ENCODE assay signal across 9 cellular contexts in genomic region chr4:134200811-134201215, GRCh38. TPM values are rescaled to one million over a fixed set of nuclear protein-coding genes. Genes with fewer than 3 reads are reported as not detected.
DNase-seq lines count a peak whose midpoint lies in the region; ATAC-seq, FAIRE-seq and TF ChIP-seq lines count a peak whose summit lies in the region.
"Had no signal": no experiment of that assay in that cellular context is flagged by ENCODE, and none has a peak within 500 bp of the region (broad histone marks: within the 10 kb centered on the region; RNA-seq: fewer than 3 reads in every experiment).

No MANE protein-coding gene starts in this region.

- no peaks in the 10 kb centered on the region for H3K27me3 Mint-ChIP-seq in activated CD4-positive, alpha-beta memory T cell treated with anti-CD3 and anti-CD28 coated beads, Interleukin-2, amount 10 ng/mL, durations not matched to agents 7 days and 5 days
- H3K27me3 Mint-ChIP-seq in T-helper 2 cell treated with Interferon-gamma antibody and Interleukin-4, amounts not matched to agents 5 μg/mL and 100 μg/mL, for 36 hours (ENCODE audit: low read depth), result no peaks in the 10 kb centered on the region

- POLR2A ChIA-PET in activated CD4-positive, alpha-beta memory T cell treated with anti-CD3 and anti-CD28 coated beads, Interleukin-2, amount 10 ng/mL, durations not matched to agents 7 days and 5 days (lab: Charles Lee), result no interaction called here

- WGBS in testis, 2 donors, result 40 to 65% methylated on average over 6 to 10 of the region's 10 CpGs

- H3K9ac ChIP-seq in HUES48 (ENCODE audit: low read depth, low read length) (0 out of 2 replicates have a peak overlapping the region, but pooled peaks have one; percentile 53), kidney (ENCODE audit: low read length in 2 of 2) (peak overlapping the region; percentile 27 to 46), colonic mucosa (ENCODE audit: low read depth in 2 of 2, low read length in 2 of 2) (no peak overlapping the region)

- intact Hi-C loops in kidney (cut with DNase I) (no loop called here), testis (cut with DNase I; ENCODE audit: low total_unique reads) (no loop called here), colonic mucosa (cut with DNase I) (no loop called here)

- no peaks in the 10 kb centered on the region for H3K4me1 Mint-ChIP-seq in activated CD4-positive, alpha-beta memory T cell treated with anti-CD3 and anti-CD28 coated beads, Interleukin-2, amount 10 ng/mL, durations not matched to agents 7 days and 5 days
- no peaks in the 10 kb centered on the region for H3K4me1 Mint-ChIP-seq in T-helper 2 cell treated with Interferon-gamma antibody and Interleukin-4, amounts not matched to agents 5 μg/mL and 100 μg/mL, for 36 hours (ENCODE audit: low read depth)

- H3K27ac ChIP-seq in HUES48 (ENCODE audit: low read depth, low read length) (no peak overlapping the region), kidney (ENCODE audit: low read depth in 2 of 2, low read length in 2 of 2) (peak overlapping the region in 1 of 2 donors; percentile 51), testis (peak overlapping the region; percentile 64 to 70), colonic mucosa (no peak overlapping the region)

- peaks cover 9% of the 10 kb centered on the region; the same call in 1 of the 2 replicates for H3K4me1 ChIP-seq in HUES48 (ENCODE audit: control insufficient read depth, insufficient read depth, low read length)
- H3K4me1 ChIP-seq in kidney (ENCODE audit: control insufficient read depth in 1 of 2, insufficient read depth in 1 of 2, low read depth in 1 of 2, low read length in 2 of 2), result no peaks in the 10 kb centered on the region
- peaks cover 4% of the 10 kb centered on the region for H3K4me1 ChIP-seq in testis
- no peaks in the 10 kb centered on the region for H3K4me1 ChIP-seq in colonic mucosa

- no peak for ATAC-seq in omental fat pad (ENCODE audit: low FRiP score)

- no peaks in the 10 kb centered on the region for H3K36me3 ChIP-seq in HUES48 (ENCODE audit: control insufficient read depth, insufficient read depth, low read length)
- no peaks in the 10 kb centered on the region for H3K36me3 ChIP-seq in kidney (ENCODE audit: control insufficient read depth in 1 of 2, insufficient read depth in 2 of 2, low read length in 2 of 2)
- no peaks in the 10 kb centered on the region for H3K36me3 ChIP-seq in testis (ENCODE audit: low read depth, missing control alignments)
- no peaks in the 10 kb centered on the region for H3K36me3 ChIP-seq in colonic mucosa

- TF ChIP-seq CTCF in cardiac fibroblast (IDR thresholded peaks at IDR 0.05; ENCODE audit: low read depth, low read length) (no peak), kidney (IDR thresholded peaks at IDR 0.05; ENCODE audit: borderline replicate concordance, extremely low read depth, insufficient read depth) (no peak), testis (IDR thresholded peaks at IDR 0.05) (no peak), omental fat pad (IDR thresholded peaks at IDR 0.05) (no peak), colonic mucosa (IDR thresholded peaks at IDR 0.05) (no peak)

- no peak for FAIRE-seq in kidney (lab: Jason Lieb, UNC)

- no peaks in the 10 kb centered on the region for H3K9me3 Mint-ChIP-seq in activated CD4-positive, alpha-beta memory T cell treated with anti-CD3 and anti-CD28 coated beads, Interleukin-2, amount 10 ng/mL, durations not matched to agents 7 days and 5 days
- peaks cover 11% of the 10 kb centered on the region for H3K9me3 Mint-ChIP-seq in T-helper 2 cell treated with Interferon-gamma antibody and Interleukin-4, amounts not matched to agents 5 μg/mL and 100 μg/mL, for 36 hours

- TF ChIP-seq POLR2A in testis (IDR thresholded peaks at IDR 0.05), result no peak

- CTCF ChIA-PET in activated CD4-positive, alpha-beta memory T cell treated with anti-CD3 and anti-CD28 coated beads, Interleukin-2, amount 10 ng/mL, durations not matched to agents 7 days and 5 days (lab: Charles Lee), result no interaction called here

- H3K27me3 ChIP-seq in HUES48 (ENCODE audit: control insufficient read depth, insufficient read depth, low read length), result peaks cover 12% of the 10 kb centered on the region
- H3K27me3 ChIP-seq in testis, result no peaks in the 10 kb centered on the region
- H3K27me3 ChIP-seq in colonic mucosa, result no peaks in the 10 kb centered on the region

- H3K4me3 ChIP-seq in HUES48 (ENCODE audit: low read depth, low read length), result peak overlapping the region; percentile 66
- H3K4me3 ChIP-seq in cardiac fibroblast (replicated peaks in 1 of 2; ENCODE audit: low read depth in 2 of 2, low read length in 2 of 2), result peak overlapping the region; percentile 46 to 49
- H3K4me3 ChIP-seq in kidney (ENCODE audit: low read length in 2 of 2), result peak overlapping the region; percentile 30 to 59
- peak overlapping the region; percentile 62 to 77 for H3K4me3 ChIP-seq in testis
- H3K4me3 ChIP-seq in colonic mucosa, result no peak overlapping the region

- no peaks in the 10 kb centered on the region for H3K36me3 Mint-ChIP-seq in activated CD4-positive, alpha-beta memory T cell treated with anti-CD3 and anti-CD28 coated beads, Interleukin-2, amount 10 ng/mL, durations not matched to agents 7 days and 5 days (ENCODE audit: low read depth)
- no peaks in the 10 kb centered on the region for H3K36me3 Mint-ChIP-seq in T-helper 2 cell treated with Interferon-gamma antibody and Interleukin-4, amounts not matched to agents 5 μg/mL and 100 μg/mL, for 36 hours (ENCODE audit: low read depth)

- no peak overlapping the region for H3K4me3 Mint-ChIP-seq in activated CD4-positive, alpha-beta memory T cell treated with anti-CD3 and anti-CD28 coated beads, Interleukin-2, amount 10 ng/mL, durations not matched to agents 7 days and 5 days
- H3K4me3 Mint-ChIP-seq in T-helper 2 cell treated with Interferon-gamma antibody and Interleukin-4, amounts not matched to agents 5 μg/mL and 100 μg/mL, for 36 hours, result no peak overlapping the region

- DNase-seq in cardiac fibroblast (ENCODE audit: low read depth in 2 of 2) (no peak), kidney (peak; percentile 49), testis (no peak), omental fat pad (ENCODE audit: low spot score) (no peak), colonic mucosa (no peak)
- DNase-seq in activated CD4-positive, alpha-beta memory T cell treated with anti-CD3 and anti-CD28 coated beads, Interleukin-2, amount 10 ng/mL, durations not matched to agents 7 days and 5 days, result no peak
- no peak for DNase-seq in T-helper 2 cell treated with Interferon-gamma antibody and Interleukin-4, amounts not matched to agents 5 μg/mL and 100 μg/mL, for 36 hours (ENCODE audit: low spot score)
- DNase-seq: MV-4-11 had no signal

- H3K9me3 ChIP-seq in HUES48 (ENCODE audit: control insufficient read depth, insufficient read depth, low read length) (0 out of 2 replicates have a peak, but pooled peaks cover 3% of the 10 kb centered on the region), kidney (ENCODE audit: control insufficient read depth in 1 of 2, low read length in 2 of 2) (no peaks in the 10 kb centered on the region), testis (no peaks in the 10 kb centered on the region), colonic mucosa (no peaks in the 10 kb centered on the region)

- H3K27ac Mint-ChIP-seq in activated CD4-positive, alpha-beta memory T cell treated with anti-CD3 and anti-CD28 coated beads, Interleukin-2, amount 10 ng/mL, durations not matched to agents 7 days and 5 days, result no peak overlapping the region
- no peak overlapping the region for H3K27ac Mint-ChIP-seq in T-helper 2 cell treated with Interferon-gamma antibody and Interleukin-4, amounts not matched to agents 5 μg/mL and 100 μg/mL, for 36 hours

RNA-seq across cellular contexts. Expression of gene PABPC4L, which starts 0.8 kb away (rescaled TPM):
- 3.0 TPM for total RNA-seq in kidney
- polyA plus RNA-seq in kidney (ENCODE audit: insufficient read depth, low read depth, low replicate concordance), result 0.47 TPM
- total RNA-seq in testis, result 1 to 10 TPM in 1 of 2 donors, under 1 TPM in 1; 0.87 to 1.0 TPM
- polyA plus RNA-seq in testis (ENCODE audit: insufficient read depth, low read depth, low replicate concordance), result 0.75 TPM
- total RNA-seq in omental fat pad, result 1 to 10 TPM in 2 of 4 donors, under 1 TPM in 2; 0.24 to 7.6 (median 0.95) TPM
- total RNA-seq in colonic mucosa, result under 1 TPM; 0.12 to 0.32 TPM
- not detected for total RNA-seq in activated CD4-positive, alpha-beta memory T cell treated with anti-CD3 and anti-CD28 coated beads, Interleukin-2, amount 10 ng/mL, durations not matched to agents 7 days and 5 days

Comparison
In these comparisons a context has a peak if more than half of its experiments do, and no peak if none do; other contexts are left out.
1. H3K27ac ChIP-seq: peak in testis (2 of 2); none in HUES48 (single experiment) and colonic mucosa (single experiment).
2. H3K9ac ChIP-seq: peak in HUES48 (single experiment) and kidney (2 of 2); none in colonic mucosa (0 of 2).